ENCODE assay signal across 12 cellular contexts in the genomic region with DNA sequence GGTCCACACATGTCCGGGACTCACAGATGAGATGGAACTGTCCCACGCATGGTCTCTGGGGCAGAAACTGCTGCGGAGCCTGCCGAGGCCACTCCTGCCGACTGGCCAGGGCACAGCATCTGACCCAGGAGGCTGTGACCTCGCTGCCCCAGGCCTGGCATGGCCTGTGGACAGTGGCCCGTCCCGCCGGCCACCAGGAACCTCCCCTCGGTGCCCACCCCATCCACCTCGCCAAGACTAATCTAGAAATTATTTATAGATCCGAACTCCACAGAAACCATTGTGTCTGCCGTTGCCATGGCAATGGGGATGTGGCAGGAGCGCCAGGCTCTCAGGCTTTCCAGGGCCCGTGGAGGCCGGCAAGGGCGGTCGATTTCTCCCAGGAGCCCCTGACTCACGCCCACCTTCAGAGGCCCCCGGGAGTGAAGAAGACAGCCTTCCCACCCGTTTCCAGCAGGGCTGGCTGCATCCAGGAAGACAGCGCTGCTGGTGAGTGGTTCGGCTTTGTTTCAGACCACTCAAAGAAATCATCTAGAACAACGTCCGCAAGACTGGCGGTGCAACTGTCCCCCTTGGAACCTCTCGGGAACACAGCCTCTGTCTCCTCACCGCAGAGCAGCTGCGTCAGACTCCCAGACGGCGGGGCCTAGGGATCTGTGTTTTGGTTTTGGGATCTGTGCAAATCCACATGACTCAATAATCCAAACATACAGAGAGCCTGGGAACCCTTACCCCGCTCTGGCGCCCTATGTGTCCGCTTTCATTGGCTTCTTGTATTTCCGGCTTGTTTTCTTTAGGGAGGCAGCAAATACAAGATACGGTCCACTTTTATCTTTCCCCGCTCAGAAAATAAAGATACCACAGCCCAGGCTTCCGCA. TPM values are rescaled to one million over a fixed set of nuclear protein-coding genes. Genes with fewer than 3 reads are reported as not detected.
DNase-seq lines count a peak whose midpoint lies in the region; ATAC-seq and TF ChIP-seq lines count a peak whose summit lies in the region.
"Had no signal": no experiment of that assay in that cellular context is flagged by ENCODE, and none has a peak within 500 bp of the region (broad histone marks: within the 10 kb centered on the region; RNA-seq: fewer than 3 reads in every experiment).

No MANE protein-coding gene starts in this region.

- DNase-seq in HCEC 1CT (peak; percentile 80), astrocyte of the cerebellum (ENCODE audit: low read depth) (peak; percentile 64), hepatic stellate cell (ENCODE audit: low spot score) (peak; percentile 97), Kasumi-1 (lab: John Stamatoyannopoulos, UW) (no peak), WERI-Rb-1 (no peak)
- DNase-seq: cerebellar nuclear complex, NCI-H1694 treated with DMSO at 0.1 percent for 48 hours had no signal

- peak overlapping the region; percentile 13 for H3K4me3 ChIP-seq in astrocyte of the cerebellum (ENCODE audit: low read depth, low read length)
- peak overlapping the region in 1 of 3 donors; percentile 13 for H3K4me3 ChIP-seq in skeletal muscle tissue (ENCODE audit: low read length in 3 of 3)
- H3K4me3 ChIP-seq in WERI-Rb-1 (ENCODE audit: low read depth, low read length) = no peak overlapping the region

- H3K27me3 ChIP-seq in skeletal muscle tissue (ENCODE audit: control insufficient read depth in 3 of 3, insufficient read depth in 3 of 3, low read length in 3 of 3) (peaks cover 40 to 69% (median 48%) of the 10 kb centered on the region in 3 donors), WERI-Rb-1 (ENCODE audit: insufficient read depth, low read depth, severe bottlenecking) (no peaks in the 10 kb centered on the region)

- TF ChIP-seq CTCF in astrocyte of the cerebellum (IDR thresholded peaks at IDR 0.05; ENCODE audit: low read depth, low read length, missing control alignments) (no peak), WERI-Rb-1 (IDR thresholded peaks at IDR 0.05; ENCODE audit: low read depth, low read length) (no peak)

- H3K36me3 ChIP-seq in skeletal muscle tissue (ENCODE audit: control insufficient read depth in 3 of 3, insufficient read depth in 3 of 3, low read length in 3 of 3) = no peaks in the 10 kb centered on the region
- no peaks in the 10 kb centered on the region for H3K36me3 ChIP-seq in WERI-Rb-1
- H3K36me3 ChIP-seq: neutrophil had no signal

- ATAC-seq in HG03175 (IDR thresholded peaks at IDR 0.05; ENCODE audit: unreplicated experiment) (no peak), HG03159 (IDR thresholded peaks at IDR 0.05; ENCODE audit: unreplicated experiment) (no peak)
- ATAC-seq: activated CD4-positive, CD25-positive, alpha-beta regulatory T cell treated with anti-CD3 and anti-CD28 coated beads, Interleukin-2, amount 50 U/mL, for 24 hours had no signal

- H3K9me3 ChIP-seq in skeletal muscle tissue (ENCODE audit: control insufficient read depth in 3 of 3, low read length in 3 of 3) (peaks cover 2 to 6% (median 3%) of the 10 kb centered on the region in 3 donors), WERI-Rb-1 (ENCODE audit: severe bottlenecking) (no peaks in the 10 kb centered on the region)
- H3K9me3 ChIP-seq: neutrophil had no signal

- in situ Hi-C loops in astrocyte of the cerebellum (cut with HindIII; ENCODE audit: low sequenced_read_pairs) = no loop called here

- H3K27ac ChIP-seq in skeletal muscle tissue (ENCODE audit: low read depth, low read length) (peak overlapping the region; percentile 29), WERI-Rb-1 (no peak overlapping the region)
- H3K27ac ChIP-seq: neutrophil had no signal

- peaks cover 11 to 12% (median 11%) of the 10 kb centered on the region in 3 donors for H3K4me1 ChIP-seq in skeletal muscle tissue (ENCODE audit: control insufficient read depth in 3 of 3, insufficient read depth in 3 of 3, low read length in 3 of 3)

- peak overlapping the region in 1 of 3 donors; percentile 40 for H3K9ac ChIP-seq in skeletal muscle tissue (ENCODE audit: low read depth in 1 of 3, low read length in 3 of 3)

RNA-seq across cellular contexts. Expression of gene ZCCHC14, which starts 48.4 kb away (rescaled TPM):
- 11.5 TPM for total RNA-seq in skeletal muscle tissue

Comparison
In these comparisons a context has a peak if more than half of its experiments do, and no peak if none do; other contexts are left out.
1. DNase-seq: peak in HCEC 1CT (single experiment), astrocyte of the cerebellum (single experiment) and hepatic stellate cell (single experiment); none in Kasumi-1 (0 of 2) and WERI-Rb-1 (single experiment).